ENCODE assay signal across 1 cellular context in the genomic region with DNA sequence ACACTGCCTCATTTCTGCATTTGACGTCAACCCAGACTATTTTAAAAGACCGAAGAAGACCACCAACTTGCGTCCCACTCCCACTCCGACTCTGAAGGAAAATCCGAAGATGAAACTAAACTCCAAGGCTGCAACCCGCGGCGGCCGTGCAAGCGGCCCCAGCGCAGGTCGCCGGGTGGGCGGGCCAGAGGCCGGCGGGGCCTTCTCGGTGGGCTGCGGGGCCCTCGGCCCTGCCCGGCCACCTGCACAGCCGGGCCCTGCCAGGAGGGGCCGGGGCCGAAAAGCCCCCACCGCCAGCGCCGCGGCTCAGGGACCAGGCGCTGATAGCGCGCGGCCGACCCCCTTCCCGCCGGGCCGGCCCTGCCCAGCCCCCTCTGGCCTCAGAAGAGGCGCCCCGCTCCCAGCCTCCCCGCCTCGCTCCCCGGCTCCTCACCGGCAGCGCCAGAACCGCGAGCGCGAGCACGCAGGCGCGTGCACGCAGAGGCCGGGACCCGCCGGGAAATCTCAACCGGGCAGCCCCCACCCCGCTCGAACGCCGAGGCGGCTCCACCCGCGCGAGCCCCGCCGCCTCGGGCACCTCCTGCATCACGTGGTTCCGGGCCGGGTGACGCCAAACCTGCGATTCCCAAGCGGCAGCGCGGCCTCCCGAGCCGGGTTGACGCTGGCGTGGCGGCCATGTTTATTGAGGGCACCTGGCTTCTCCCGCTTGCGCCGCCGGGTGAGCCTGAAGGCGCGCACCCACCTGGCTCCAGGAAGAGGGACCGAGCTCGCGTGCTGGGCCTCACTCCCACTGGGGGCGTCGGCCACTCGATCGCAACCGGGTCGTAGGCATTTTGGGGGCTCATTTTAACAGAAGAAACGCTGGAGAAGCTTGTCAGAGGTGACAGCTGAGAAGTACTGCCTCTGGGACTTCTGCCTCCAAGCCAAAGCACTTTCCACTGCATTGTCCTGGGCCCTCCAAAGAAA.
TF ChIP-seq lines count a peak whose summit lies in the region.

A gene (minus strand): TSS at position 589 of the 966 bp plus-strand sequence. CDS start 1,170 bp downstream, outside the sequence.

TF ChIP-seq in HEK293, 187 proteins besides CTCF, POLR2A, EP300 and RAD21 (continued from another document and continues in another):
- TF ChIP-seq, protein P1, sequence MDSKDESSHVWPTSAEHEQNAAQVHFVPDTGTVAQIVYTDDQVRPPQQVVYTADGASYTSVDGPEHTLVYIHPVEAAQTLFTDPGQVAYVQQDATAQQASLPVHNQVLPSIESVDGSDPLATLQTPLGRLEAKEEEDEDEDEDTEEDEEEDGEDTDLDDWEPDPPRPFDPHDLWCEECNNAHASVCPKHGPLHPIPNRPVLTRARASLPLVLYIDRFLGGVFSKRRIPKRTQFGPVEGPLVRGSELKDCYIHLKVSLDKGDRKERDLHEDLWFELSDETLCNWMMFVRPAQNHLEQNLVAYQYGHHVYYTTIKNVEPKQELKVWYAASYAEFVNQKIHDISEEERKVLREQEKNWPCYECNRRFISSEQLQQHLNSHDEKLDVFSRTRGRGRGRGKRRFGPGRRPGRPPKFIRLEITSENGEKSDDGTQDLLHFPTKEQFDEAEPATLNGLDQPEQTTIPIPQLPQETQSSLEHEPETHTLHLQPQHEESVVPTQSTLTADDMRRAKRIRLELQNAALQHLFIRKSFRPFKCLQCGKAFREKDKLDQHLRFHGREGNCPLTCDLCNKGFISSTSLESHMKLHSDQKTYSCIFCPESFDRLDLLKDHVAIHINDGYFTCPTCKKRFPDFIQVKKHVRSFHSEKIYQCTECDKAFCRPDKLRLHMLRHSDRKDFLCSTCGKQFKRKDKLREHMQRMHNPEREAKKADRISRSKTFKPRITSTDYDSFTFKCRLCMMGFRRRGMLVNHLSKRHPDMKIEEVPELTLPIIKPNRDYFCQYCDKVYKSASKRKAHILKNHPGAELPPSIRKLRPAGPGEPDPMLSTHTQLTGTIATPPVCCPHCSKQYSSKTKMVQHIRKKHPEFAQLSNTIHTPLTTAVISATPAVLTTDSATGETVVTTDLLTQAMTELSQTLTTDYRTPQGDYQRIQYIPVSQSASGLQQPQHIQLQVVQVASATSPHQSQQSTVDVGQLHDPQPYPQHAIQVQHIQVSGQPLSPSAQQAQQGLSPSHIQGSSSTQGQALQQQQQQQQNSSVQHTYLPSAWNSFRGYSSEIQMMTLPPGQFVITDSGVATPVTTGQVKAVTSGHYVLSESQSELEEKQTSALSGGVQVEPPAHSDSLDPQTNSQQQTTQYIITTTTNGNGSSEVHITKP (tag by site-specific recombination; IDR thresholded peaks at IDR 0.05) = peak; percentile 73
- TF ChIP-seq ZEB2 (tag by site-specific recombination; IDR thresholded peaks at IDR 0.05) (peak; percentile 95), ZNF324 (tag by site-specific recombination; IDR thresholded peaks at IDR 0.05) (peak; percentile 94), ZNF239 (tag by site-specific recombination; IDR thresholded peaks at IDR 0.05) (no peak), ZNF610 (tag by site-specific recombination; IDR thresholded peaks at IDR 0.05; ENCODE audit: borderline replicate concordance) (no peak), ZNF785 (tag by site-specific recombination; IDR thresholded peaks at IDR 0.05) (0 out of 2 replicates have a peak, but pooled peaks have one; percentile 23), HOXC10 (CRISPR knock-in tag; IDR thresholded peaks at IDR 0.05) (0 out of 2 replicates have a peak, but pooled peaks have one; percentile 79), ZNF626 (tag by site-specific recombination; IDR thresholded peaks at IDR 0.05) (peak; percentile 71; the same call in 1 of the 2 replicates), ZNF768 (tag by site-specific recombination; IDR thresholded peaks at IDR 0.05) (no peak), ZBTB20 (tag by site-specific recombination; IDR thresholded peaks at IDR 0.05) (peak; percentile 95), ZNF2 (tag by site-specific recombination; IDR thresholded peaks at IDR 0.05) (peak; percentile 43; the same call in 1 of the 2 replicates), ZNF146 (tag by site-specific recombination; IDR thresholded peaks at IDR 0.05) (no peak), ZNF174 (tag by site-specific recombination; IDR thresholded peaks at IDR 0.05) (no peak), ZNF423 (tag by site-specific recombination; IDR thresholded peaks at IDR 0.05) (peak; percentile 47; the same call in 1 of the 2 replicates), ZNF600 (tag by site-specific recombination; IDR thresholded peaks at IDR 0.05) (0 out of 2 replicates have a peak, but pooled peaks have one; percentile 20), ZNF121 (tag by site-specific recombination; IDR thresholded peaks at IDR 0.05) (peak; percentile 45; the same call in 1 of the 2 replicates), ZNF335 (tag by site-specific recombination; conservative IDR thresholded peaks at IDR 0.05) (peak; percentile 92), ZNF501 (tag by site-specific recombination; IDR thresholded peaks at IDR 0.05) (peak; percentile 73; the same call in 1 of the 2 replicates), MEIS1 (CRISPR knock-in tag; IDR thresholded peaks at IDR 0.05; ENCODE audit: borderline replicate concordance) (no peak), ZNF561 (tag by site-specific recombination; IDR thresholded peaks at IDR 0.05; ENCODE audit: borderline replicate concordance) (peak; percentile 95), FEZF1 (tag by site-specific recombination; IDR thresholded peaks at IDR 0.05) (no peak), ZNF624 (tag by site-specific recombination; IDR thresholded peaks at IDR 0.05) (no peak), WT1 (tag by site-specific recombination; IDR thresholded peaks at IDR 0.05) (peak; percentile 55; the same call in 1 of the 2 replicates), GLIS2 (tag by site-specific recombination; IDR thresholded peaks at IDR 0.05) (peak; percentile 73; the same call in 1 of the 2 replicates), ZNF596 (tag by site-specific recombination; IDR thresholded peaks at IDR 0.05) (0 out of 2 replicates have a peak, but pooled peaks have one; percentile 34), ZNF341 (tag by site-specific recombination; IDR thresholded peaks at IDR 0.05; ENCODE audit: low read depth) (peak; percentile 47; the same call in 1 of the 2 replicates), ZNF169 (tag by site-specific recombination; IDR thresholded peaks at IDR 0.05) (no peak)
- TF ChIP-seq, protein P2, sequence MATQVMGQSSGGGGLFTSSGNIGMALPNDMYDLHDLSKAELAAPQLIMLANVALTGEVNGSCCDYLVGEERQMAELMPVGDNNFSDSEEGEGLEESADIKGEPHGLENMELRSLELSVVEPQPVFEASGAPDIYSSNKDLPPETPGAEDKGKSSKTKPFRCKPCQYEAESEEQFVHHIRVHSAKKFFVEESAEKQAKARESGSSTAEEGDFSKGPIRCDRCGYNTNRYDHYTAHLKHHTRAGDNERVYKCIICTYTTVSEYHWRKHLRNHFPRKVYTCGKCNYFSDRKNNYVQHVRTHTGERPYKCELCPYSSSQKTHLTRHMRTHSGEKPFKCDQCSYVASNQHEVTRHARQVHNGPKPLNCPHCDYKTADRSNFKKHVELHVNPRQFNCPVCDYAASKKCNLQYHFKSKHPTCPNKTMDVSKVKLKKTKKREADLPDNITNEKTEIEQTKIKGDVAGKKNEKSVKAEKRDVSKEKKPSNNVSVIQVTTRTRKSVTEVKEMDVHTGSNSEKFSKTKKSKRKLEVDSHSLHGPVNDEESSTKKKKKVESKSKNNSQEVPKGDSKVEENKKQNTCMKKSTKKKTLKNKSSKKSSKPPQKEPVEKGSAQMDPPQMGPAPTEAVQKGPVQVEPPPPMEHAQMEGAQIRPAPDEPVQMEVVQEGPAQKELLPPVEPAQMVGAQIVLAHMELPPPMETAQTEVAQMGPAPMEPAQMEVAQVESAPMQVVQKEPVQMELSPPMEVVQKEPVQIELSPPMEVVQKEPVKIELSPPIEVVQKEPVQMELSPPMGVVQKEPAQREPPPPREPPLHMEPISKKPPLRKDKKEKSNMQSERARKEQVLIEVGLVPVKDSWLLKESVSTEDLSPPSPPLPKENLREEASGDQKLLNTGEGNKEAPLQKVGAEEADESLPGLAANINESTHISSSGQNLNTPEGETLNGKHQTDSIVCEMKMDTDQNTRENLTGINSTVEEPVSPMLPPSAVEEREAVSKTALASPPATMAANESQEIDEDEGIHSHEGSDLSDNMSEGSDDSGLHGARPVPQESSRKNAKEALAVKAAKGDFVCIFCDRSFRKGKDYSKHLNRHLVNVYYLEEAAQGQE (tag by site-specific recombination; IDR thresholded peaks at IDR 0.05) = 0 out of 2 replicates have a peak, but pooled peaks have one; percentile 17
- TF ChIP-seq, protein P3, sequence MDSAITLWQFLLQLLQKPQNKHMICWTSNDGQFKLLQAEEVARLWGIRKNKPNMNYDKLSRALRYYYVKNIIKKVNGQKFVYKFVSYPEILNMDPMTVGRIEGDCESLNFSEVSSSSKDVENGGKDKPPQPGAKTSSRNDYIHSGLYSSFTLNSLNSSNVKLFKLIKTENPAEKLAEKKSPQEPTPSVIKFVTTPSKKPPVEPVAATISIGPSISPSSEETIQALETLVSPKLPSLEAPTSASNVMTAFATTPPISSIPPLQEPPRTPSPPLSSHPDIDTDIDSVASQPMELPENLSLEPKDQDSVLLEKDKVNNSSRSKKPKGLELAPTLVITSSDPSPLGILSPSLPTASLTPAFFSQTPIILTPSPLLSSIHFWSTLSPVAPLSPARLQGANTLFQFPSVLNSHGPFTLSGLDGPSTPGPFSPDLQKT (IDR thresholded peaks at IDR 0.05; ENCODE audit: borderline replicate concordance, low read depth, low read length) = no peak
- TF ChIP-seq, protein P4, sequence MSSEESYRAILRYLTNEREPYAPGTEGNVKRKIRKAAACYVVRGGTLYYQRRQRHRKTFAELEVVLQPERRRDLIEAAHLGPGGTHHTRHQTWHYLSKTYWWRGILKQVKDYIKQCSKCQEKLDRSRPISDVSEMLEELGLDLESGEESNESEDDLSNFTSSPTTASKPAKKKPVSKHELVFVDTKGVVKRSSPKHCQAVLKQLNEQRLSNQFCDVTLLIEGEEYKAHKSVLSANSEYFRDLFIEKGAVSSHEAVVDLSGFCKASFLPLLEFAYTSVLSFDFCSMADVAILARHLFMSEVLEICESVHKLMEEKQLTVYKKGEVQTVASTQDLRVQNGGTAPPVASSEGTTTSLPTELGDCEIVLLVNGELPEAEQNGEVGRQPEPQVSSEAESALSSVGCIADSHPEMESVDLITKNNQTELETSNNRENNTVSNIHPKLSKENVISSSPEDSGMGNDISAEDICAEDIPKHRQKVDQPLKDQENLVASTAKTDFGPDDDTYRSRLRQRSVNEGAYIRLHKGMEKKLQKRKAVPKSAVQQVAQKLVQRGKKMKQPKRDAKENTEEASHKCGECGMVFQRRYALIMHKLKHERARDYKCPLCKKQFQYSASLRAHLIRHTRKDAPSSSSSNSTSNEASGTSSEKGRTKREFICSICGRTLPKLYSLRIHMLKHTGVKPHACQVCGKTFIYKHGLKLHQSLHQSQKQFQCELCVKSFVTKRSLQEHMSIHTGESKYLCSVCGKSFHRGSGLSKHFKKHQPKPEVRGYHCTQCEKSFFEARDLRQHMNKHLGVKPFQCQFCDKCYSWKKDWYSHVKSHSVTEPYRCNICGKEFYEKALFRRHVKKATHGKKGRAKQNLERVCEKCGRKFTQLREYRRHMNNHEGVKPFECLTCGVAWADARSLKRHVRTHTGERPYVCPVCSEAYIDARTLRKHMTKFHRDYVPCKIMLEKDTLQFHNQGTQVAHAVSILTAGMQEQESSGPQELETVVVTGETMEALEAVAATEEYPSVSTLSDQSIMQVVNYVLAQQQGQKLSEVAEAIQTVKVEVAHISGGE (tag by site-specific recombination; conservative IDR thresholded peaks at IDR 0.05; ENCODE audit: low read depth) = peak; percentile 92
- TF ChIP-seq, protein P5, sequence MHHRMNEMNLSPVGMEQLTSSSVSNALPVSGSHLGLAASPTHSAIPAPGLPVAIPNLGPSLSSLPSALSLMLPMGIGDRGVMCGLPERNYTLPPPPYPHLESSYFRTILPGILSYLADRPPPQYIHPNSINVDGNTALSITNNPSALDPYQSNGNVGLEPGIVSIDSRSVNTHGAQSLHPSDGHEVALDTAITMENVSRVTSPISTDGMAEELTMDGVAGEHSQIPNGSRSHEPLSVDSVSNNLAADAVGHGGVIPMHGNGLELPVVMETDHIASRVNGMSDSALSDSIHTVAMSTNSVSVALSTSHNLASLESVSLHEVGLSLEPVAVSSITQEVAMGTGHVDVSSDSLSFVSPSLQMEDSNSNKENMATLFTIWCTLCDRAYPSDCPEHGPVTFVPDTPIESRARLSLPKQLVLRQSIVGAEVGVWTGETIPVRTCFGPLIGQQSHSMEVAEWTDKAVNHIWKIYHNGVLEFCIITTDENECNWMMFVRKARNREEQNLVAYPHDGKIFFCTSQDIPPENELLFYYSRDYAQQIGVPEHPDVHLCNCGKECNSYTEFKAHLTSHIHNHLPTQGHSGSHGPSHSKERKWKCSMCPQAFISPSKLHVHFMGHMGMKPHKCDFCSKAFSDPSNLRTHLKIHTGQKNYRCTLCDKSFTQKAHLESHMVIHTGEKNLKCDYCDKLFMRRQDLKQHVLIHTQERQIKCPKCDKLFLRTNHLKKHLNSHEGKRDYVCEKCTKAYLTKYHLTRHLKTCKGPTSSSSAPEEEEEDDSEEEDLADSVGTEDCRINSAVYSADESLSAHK (tag by site-specific recombination; IDR thresholded peaks at IDR 0.05) = no peak
- TF ChIP-seq, protein P6, sequence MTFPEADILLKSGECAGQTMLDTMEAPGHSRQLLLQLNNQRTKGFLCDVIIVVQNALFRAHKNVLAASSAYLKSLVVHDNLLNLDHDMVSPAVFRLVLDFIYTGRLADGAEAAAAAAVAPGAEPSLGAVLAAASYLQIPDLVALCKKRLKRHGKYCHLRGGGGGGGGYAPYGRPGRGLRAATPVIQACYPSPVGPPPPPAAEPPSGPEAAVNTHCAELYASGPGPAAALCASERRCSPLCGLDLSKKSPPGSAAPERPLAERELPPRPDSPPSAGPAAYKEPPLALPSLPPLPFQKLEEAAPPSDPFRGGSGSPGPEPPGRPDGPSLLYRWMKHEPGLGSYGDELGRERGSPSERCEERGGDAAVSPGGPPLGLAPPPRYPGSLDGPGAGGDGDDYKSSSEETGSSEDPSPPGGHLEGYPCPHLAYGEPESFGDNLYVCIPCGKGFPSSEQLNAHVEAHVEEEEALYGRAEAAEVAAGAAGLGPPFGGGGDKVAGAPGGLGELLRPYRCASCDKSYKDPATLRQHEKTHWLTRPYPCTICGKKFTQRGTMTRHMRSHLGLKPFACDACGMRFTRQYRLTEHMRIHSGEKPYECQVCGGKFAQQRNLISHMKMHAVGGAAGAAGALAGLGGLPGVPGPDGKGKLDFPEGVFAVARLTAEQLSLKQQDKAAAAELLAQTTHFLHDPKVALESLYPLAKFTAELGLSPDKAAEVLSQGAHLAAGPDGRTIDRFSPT (tag by site-specific recombination; IDR thresholded peaks at IDR 0.05) = peak; percentile 99
- TF ChIP-seq, protein P7, sequence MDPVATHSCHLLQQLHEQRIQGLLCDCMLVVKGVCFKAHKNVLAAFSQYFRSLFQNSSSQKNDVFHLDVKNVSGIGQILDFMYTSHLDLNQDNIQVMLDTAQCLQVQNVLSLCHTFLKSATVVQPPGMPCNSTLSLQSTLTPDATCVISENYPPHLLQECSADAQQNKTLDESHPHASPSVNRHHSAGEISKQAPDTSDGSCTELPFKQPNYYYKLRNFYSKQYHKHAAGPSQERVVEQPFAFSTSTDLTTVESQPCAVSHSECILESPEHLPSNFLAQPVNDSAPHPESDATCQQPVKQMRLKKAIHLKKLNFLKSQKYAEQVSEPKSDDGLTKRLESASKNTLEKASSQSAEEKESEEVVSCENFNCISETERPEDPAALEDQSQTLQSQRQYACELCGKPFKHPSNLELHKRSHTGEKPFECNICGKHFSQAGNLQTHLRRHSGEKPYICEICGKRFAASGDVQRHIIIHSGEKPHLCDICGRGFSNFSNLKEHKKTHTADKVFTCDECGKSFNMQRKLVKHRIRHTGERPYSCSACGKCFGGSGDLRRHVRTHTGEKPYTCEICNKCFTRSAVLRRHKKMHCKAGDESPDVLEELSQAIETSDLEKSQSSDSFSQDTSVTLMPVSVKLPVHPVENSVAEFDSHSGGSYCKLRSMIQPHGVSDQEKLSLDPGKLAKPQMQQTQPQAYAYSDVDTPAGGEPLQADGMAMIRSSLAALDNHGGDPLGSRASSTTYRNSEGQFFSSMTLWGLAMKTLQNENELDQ (tag by site-specific recombination; IDR thresholded peaks at IDR 0.05; ENCODE audit: low read depth) = no peak
